Comparison of ENCODE assay signal across 8 cellular contexts in the genomic region with DNA sequence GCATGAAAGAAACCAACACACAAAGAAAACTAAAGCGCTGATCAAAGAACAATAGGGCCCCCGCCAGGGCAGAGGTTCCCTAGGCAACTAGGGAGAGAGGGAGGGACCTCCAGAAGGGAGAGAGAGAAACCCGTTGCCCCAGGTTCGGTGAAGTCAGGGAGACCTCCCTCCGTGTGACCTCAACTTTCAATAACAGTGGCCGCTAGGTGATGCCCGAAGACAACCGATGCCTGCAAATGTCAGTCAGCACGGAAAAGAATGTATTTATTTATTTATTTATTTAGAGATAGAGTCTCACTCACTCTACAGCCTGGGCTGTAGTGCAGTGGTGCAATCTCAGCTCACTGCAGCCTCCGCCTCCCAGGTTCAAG.
DNase-seq lines count a peak whose midpoint lies in the region; ATAC-seq and TF ChIP-seq lines count a peak whose summit lies in the region.
"Not testable (repeated sequence)": the region's sequence is repeated elsewhere in the genome, so short reads cannot be mapped to it uniquely, and the experiment has no call there.

No MANE protein-coding gene starts in this region.

- H3K27ac Mint-ChIP-seq in MCF 10A (ENCODE audit: low read depth, unreplicated experiment): not testable (repeated sequence)

- POLR2A ChIA-PET in MCF 10A (lab: Yijun Ruan, JAX): not testable (repeated sequence)

- peak; percentile 77 for DNase-seq in NCI-H748 (lab: John Stamatoyannopoulos, UW; ENCODE audit: unreplicated experiment)
- DNase-seq in SW 1271 (lab: John Stamatoyannopoulos, UW): peak; percentile 20 to 34
- peak; percentile 20 for DNase-seq in MCF 10A (ENCODE audit: unreplicated experiment)
- peak; percentile 26 for DNase-seq in left kidney (ENCODE audit: low read depth, low spot score)
- peak; percentile 62 for DNase-seq in retina

- H3K4me1 ChIP-seq in gastroesophageal sphincter: peaks cover 0 to 13% (median 0%) of the 10 kb centered on the region in 3 donors

- H3K9me3 ChIP-seq in gastroesophageal sphincter: not testable (repeated sequence)

- not testable (repeated sequence) for H3K27me3 Mint-ChIP-seq in MCF 10A (ENCODE audit: insufficient read depth, unreplicated experiment)

- not testable (repeated sequence) for H3K4me3 Mint-ChIP-seq in MCF 10A (ENCODE audit: unreplicated experiment)

- H3K27me3 ChIP-seq in gastroesophageal sphincter: peaks cover 55% of the 10 kb centered on the region

- BruUV-seq in MCF 10A (replicated peaks; lab: Mats Ljungman, UMichigan): not testable (repeated sequence)

- not testable (repeated sequence) for H3K36me3 ChIP-seq in gastroesophageal sphincter

- TF ChIP-seq POLR2A in gastroesophageal sphincter (IDR thresholded peaks at IDR 0.05): not testable (repeated sequence)

- not testable (repeated sequence) for ATAC-seq in gastroesophageal sphincter

- TF ChIP-seq RAD21 in Ishikawa (IDR thresholded peaks at IDR 0.05; ENCODE audit: low read depth): peak; percentile 32; the same call in 1 of the 2 replicates

- H3K4me1 Mint-ChIP-seq in MCF 10A (ENCODE audit: insufficient read depth, unreplicated experiment): not testable (repeated sequence)

- peak; percentile 71 for TF ChIP-seq CTCF in C4-2B (conservative IDR thresholded peaks at IDR 0.05)
- peak; percentile 33 for TF ChIP-seq CTCF in MCF 10A (IDR thresholded peaks at IDR 0.05; ENCODE audit: unreplicated experiment)
- TF ChIP-seq CTCF in gastroesophageal sphincter (IDR thresholded peaks at IDR 0.05): peak in 3 of 4 experiments; percentile 5 to 71 (median 53)

- H3K4me3 ChIP-seq in gastroesophageal sphincter: not testable (repeated sequence)

- 1% methylated on average over 9 of the region's 10 CpGs; no CpG with 5 or more reads in 1 of the 2 donors for WGBS in gastroesophageal sphincter (ENCODE audit: low coverage in 1 of 2), 2 donors

- intact Hi-C loops in MCF 10A (cut with micrococcal nuclease): not testable (repeated sequence)

- H3K9me3 Mint-ChIP-seq in MCF 10A (ENCODE audit: unreplicated experiment): not testable (repeated sequence)

- H3K27ac ChIP-seq in C4-2B, gastroesophageal sphincter: not testable (repeated sequence)

- CTCF ChIA-PET in MCF 10A (lab: Yijun Ruan, JAX): interaction anchor here (0.7 kb wide), 1 partner anchor 260 kb away, joined by 3 read pairs; no protein-coding TSS in a partner anchor

- TF ChIP-seq EP300 in Ishikawa (IDR thresholded peaks at IDR 0.05; ENCODE audit: borderline replicate concordance); gastroesophageal sphincter (IDR thresholded peaks at IDR 0.05): not testable (repeated sequence)

- not testable (repeated sequence) for H3K36me3 Mint-ChIP-seq in MCF 10A (ENCODE audit: insufficient read depth, unreplicated experiment)

Comparison
In these comparisons a context has a peak if more than half of its experiments do, and no peak if none do; other contexts are left out.
1. DNase-seq: peak in every context shown above with its lines; median percentile 77 in NCI-H748; 62 in retina; 27 in SW 1271; 26 in left kidney; 20 in MCF 10A.